In the genomic region with DNA sequence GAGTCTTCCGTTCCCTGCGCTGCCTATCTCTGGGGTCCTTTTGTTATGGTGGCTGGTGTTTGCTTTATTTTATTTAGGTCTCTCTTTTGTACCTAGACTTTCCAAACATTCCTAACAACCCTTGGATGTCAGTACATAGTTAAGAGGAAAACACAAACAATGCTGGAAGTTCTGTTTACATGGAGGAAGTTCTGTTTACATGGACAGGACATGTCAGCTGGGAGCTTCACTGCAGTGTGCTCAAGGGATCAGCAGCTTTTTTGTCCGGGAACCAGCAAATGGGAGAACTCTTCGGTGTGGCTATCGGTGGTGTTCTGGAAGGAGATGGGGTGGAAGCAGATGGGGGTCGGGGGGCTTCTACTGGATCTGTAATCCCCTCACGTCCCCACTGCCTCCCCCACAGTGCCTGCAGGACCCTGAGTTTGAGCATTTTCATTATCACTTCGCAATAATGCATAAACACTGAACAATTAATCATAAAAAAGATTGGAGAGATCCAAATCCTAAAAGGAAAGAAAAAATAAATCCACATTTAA, we compare ENCODE assay signal across 17 cellular contexts. TPM values are rescaled to one million over a fixed set of nuclear protein-coding genes. Genes with fewer than 3 reads are reported as not detected.
A peak's percentile ranks its signal among the peaks of the same experiment; 100 is the strongest.
DNase-seq lines count a peak whose midpoint lies in the region; ATAC-seq and TF ChIP-seq lines count a peak whose summit lies in the region.
"Had no signal": no experiment of that assay in that cellular context is flagged by ENCODE, and none has a peak within 500 bp of the region (broad histone marks: within the 10 kb centered on the region; RNA-seq: fewer than 3 reads in every experiment).

No MANE protein-coding gene starts in this region.

- H3K36me3 Mint-ChIP-seq in activated CD4-positive, alpha-beta memory T cell treated with anti-CD3 and anti-CD28 coated beads, Interleukin-2, amount 10 ng/mL, durations not matched to agents 7 days and 5 days (ENCODE audit: low read depth) = peaks cover 13% of the 10 kb centered on the region
- no peaks in the 10 kb centered on the region for H3K36me3 Mint-ChIP-seq in activated CD4-positive, alpha-beta memory T cell treated with anti-CD3 and anti-CD28 coated beads for 36 hours
- peaks cover 3% of the 10 kb centered on the region for H3K36me3 Mint-ChIP-seq in brain

- H3K36me3 ChIP-seq in mesodermal cell (ENCODE audit: control insufficient read depth, insufficient read depth, low read length) (peaks cover 3% of the 10 kb centered on the region), testis (ENCODE audit: low read depth, missing control alignments) (no peaks in the 10 kb centered on the region), WERI-Rb-1 (no peaks in the 10 kb centered on the region)

- POLR2A ChIA-PET in activated CD4-positive, alpha-beta memory T cell treated with anti-CD3 and anti-CD28 coated beads, Interleukin-2, amount 10 ng/mL, durations not matched to agents 7 days and 5 days (lab: Charles Lee) = no interaction called here
- POLR2A ChIA-PET in activated CD4-positive, alpha-beta memory T cell treated with anti-CD3 and anti-CD28 coated beads for 36 hours (lab: Charles Lee) = no interaction called here

- no peak for TF ChIP-seq CTCF in brain (conservative IDR thresholded peaks at IDR 0.05)
- no peak for TF ChIP-seq CTCF in testis (IDR thresholded peaks at IDR 0.05)
- no peak for TF ChIP-seq CTCF in WERI-Rb-1 (IDR thresholded peaks at IDR 0.05; ENCODE audit: low read depth, low read length)

- DNase-seq in activated CD4-positive, alpha-beta memory T cell treated with anti-CD3 and anti-CD28 coated beads, Interleukin-2, amount 10 ng/mL, durations not matched to agents 7 days and 5 days = peak; percentile 14
- DNase-seq in activated CD4-positive, alpha-beta memory T cell treated with anti-CD3 and anti-CD28 coated beads for 36 hours = no peak
- DNase-seq in testis (peak; percentile 15), ecto neural progenitor cell (ENCODE audit: low spot score) (no peak), WERI-Rb-1 (no peak)
- DNase-seq: 8988T; activated T-cell treated with anti-CD3 and anti-CD28 coated beads, Interleukin-2, amount 50 U/mL, for 24 hours; amniotic stem cell; foreskin keratinocyte; midbrain; NCI-H1417 treated with DMSO at 0.1 percent for 48 hours; NCI-H446; SW 1271 had no signal

- H3K27ac ChIP-seq in mesodermal cell (ENCODE audit: low read depth, low read length, severe bottlenecking) (peak overlapping the region; percentile 62), testis (peak overlapping the region in 1 of 2 donors; percentile 100), WERI-Rb-1 (no peak overlapping the region)
- H3K27ac ChIP-seq: foreskin keratinocyte had no signal

- no peak for ATAC-seq in HG02884 (IDR thresholded peaks at IDR 0.05; ENCODE audit: unreplicated experiment)
- ATAC-seq: foreskin keratinocyte had no signal

- WGBS in mesodermal cell (ENCODE audit: insufficient coverage in 2 of 2), 2 experiments = 40 to 60% methylated on average over 1 of the region's 8 CpGs
- WGBS in testis, 2 donors = 69% methylated on average over 8 of the region's 8 CpGs

- no peak for TF ChIP-seq POLR2A in testis (IDR thresholded peaks at IDR 0.05)

- H3K9me3 ChIP-seq in mesodermal cell (ENCODE audit: control insufficient read depth, low read length) (no peaks in the 10 kb centered on the region), testis (no peaks in the 10 kb centered on the region), WERI-Rb-1 (ENCODE audit: severe bottlenecking) (peaks cover 3% of the 10 kb centered on the region)

- CTCF ChIA-PET in activated CD4-positive, alpha-beta memory T cell treated with anti-CD3 and anti-CD28 coated beads, Interleukin-2, amount 10 ng/mL, durations not matched to agents 7 days and 5 days (lab: Charles Lee) = interaction anchor here (1.5 kb wide), 1 partner anchor 18 kb away, joined by 4 read pairs; no protein-coding TSS in a partner anchor
- CTCF ChIA-PET in activated CD4-positive, alpha-beta memory T cell treated with anti-CD3 and anti-CD28 coated beads for 36 hours (lab: Charles Lee) = interaction anchor here (1.0 kb wide), 1 partner anchor 123 kb away, joined by 3 read pairs; no protein-coding TSS in a partner anchor

- H3K4me3 Mint-ChIP-seq in activated CD4-positive, alpha-beta memory T cell treated with anti-CD3 and anti-CD28 coated beads, Interleukin-2, amount 10 ng/mL, durations not matched to agents 7 days and 5 days = no peak overlapping the region
- no peak overlapping the region for H3K4me3 Mint-ChIP-seq in activated CD4-positive, alpha-beta memory T cell treated with anti-CD3 and anti-CD28 coated beads for 36 hours
- H3K4me3 Mint-ChIP-seq in brain = peak overlapping the region in 3 of 5 experiments; percentile 50 to 62 (median 55)
- H3K4me3 Mint-ChIP-seq: dendritic cell treated with granulocyte-macrophage colony-stimulating factor and Interleukin-4, amounts not matched to agents 40 ng/mL and 50 ng/mL, for 4 days had no signal

- peaks cover 19% of the 10 kb centered on the region for H3K4me1 Mint-ChIP-seq in activated CD4-positive, alpha-beta memory T cell treated with anti-CD3 and anti-CD28 coated beads, Interleukin-2, amount 10 ng/mL, durations not matched to agents 7 days and 5 days
- peaks cover 32% of the 10 kb centered on the region for H3K4me1 Mint-ChIP-seq in activated CD4-positive, alpha-beta memory T cell treated with anti-CD3 and anti-CD28 coated beads for 36 hours (ENCODE audit: low read depth)
- H3K4me1 Mint-ChIP-seq in brain = peaks cover 49% of the 10 kb centered on the region

- H3K4me3 ChIP-seq in mesodermal cell (ENCODE audit: extremely low read depth, insufficient read depth, low read length, poor library complexity, severe bottlenecking) (no peak overlapping the region), testis (no peak overlapping the region), WERI-Rb-1 (ENCODE audit: low read depth, low read length) (no peak overlapping the region)

- H3K27ac Mint-ChIP-seq in activated CD4-positive, alpha-beta memory T cell treated with anti-CD3 and anti-CD28 coated beads, Interleukin-2, amount 10 ng/mL, durations not matched to agents 7 days and 5 days = no peak overlapping the region
- H3K27ac Mint-ChIP-seq in activated CD4-positive, alpha-beta memory T cell treated with anti-CD3 and anti-CD28 coated beads for 36 hours = no peak overlapping the region
- peak overlapping the region in 2 of 5 experiments; percentile 27 to 79 for H3K27ac Mint-ChIP-seq in brain
- H3K27ac Mint-ChIP-seq: activated T-cell treated with anti-CD3 and anti-CD28 coated beads, Interleukin-2, amount 50 U/mL, for 24 hours; dendritic cell treated with granulocyte-macrophage colony-stimulating factor and Interleukin-4, amounts not matched to agents 40 ng/mL and 50 ng/mL, for 4 days had no signal

- H3K9me3 Mint-ChIP-seq in activated CD4-positive, alpha-beta memory T cell treated with anti-CD3 and anti-CD28 coated beads, Interleukin-2, amount 10 ng/mL, durations not matched to agents 7 days and 5 days = peaks cover 9% of the 10 kb centered on the region
- H3K9me3 Mint-ChIP-seq in activated CD4-positive, alpha-beta memory T cell treated with anti-CD3 and anti-CD28 coated beads for 36 hours = no peaks in the 10 kb centered on the region
- H3K9me3 Mint-ChIP-seq in brain = peaks cover 0 to 6% (median 0%) of the 10 kb centered on the region in 5 experiments
- H3K9me3 Mint-ChIP-seq: dendritic cell treated with granulocyte-macrophage colony-stimulating factor and Interleukin-4, amounts not matched to agents 40 ng/mL and 50 ng/mL, for 4 days had no signal

- intact Hi-C loops in activated CD4-positive, alpha-beta memory T cell treated with anti-CD3 and anti-CD28 coated beads for 36 hours (cut with micrococcal nuclease) = no loop called here
- intact Hi-C loops in testis (cut with DNase I; ENCODE audit: low total_unique reads) = no loop called here

- peaks cover 31% of the 10 kb centered on the region for H3K27me3 Mint-ChIP-seq in activated CD4-positive, alpha-beta memory T cell treated with anti-CD3 and anti-CD28 coated beads, Interleukin-2, amount 10 ng/mL, durations not matched to agents 7 days and 5 days
- H3K27me3 Mint-ChIP-seq in activated CD4-positive, alpha-beta memory T cell treated with anti-CD3 and anti-CD28 coated beads for 36 hours = peaks cover 5% of the 10 kb centered on the region
- peaks cover 3% of the 10 kb centered on the region for H3K27me3 Mint-ChIP-seq in brain
- H3K27me3 Mint-ChIP-seq: dendritic cell treated with granulocyte-macrophage colony-stimulating factor and Interleukin-4, amounts not matched to agents 40 ng/mL and 50 ng/mL, for 4 days had no signal

- H3K27me3 ChIP-seq in testis = no peaks in the 10 kb centered on the region
- H3K27me3 ChIP-seq in WERI-Rb-1 (ENCODE audit: insufficient read depth, low read depth, severe bottlenecking) = no peaks in the 10 kb centered on the region
- H3K27me3 ChIP-seq: foreskin keratinocyte had no signal

- H3K4me1 ChIP-seq in mesodermal cell (ENCODE audit: control insufficient read depth, insufficient read depth, low read length, poor library complexity, severe bottlenecking) = peaks cover 10% of the 10 kb centered on the region
- H3K4me1 ChIP-seq in testis = peaks cover 13% of the 10 kb centered on the region
- H3K4me1 ChIP-seq: foreskin keratinocyte had no signal

RNA-seq across cellular contexts. Expression of a gene that starts 2.7 kb away (rescaled TPM):
- 10 to 100 TPM; 19.8 to 20.1 TPM for total RNA-seq in activated CD4-positive, alpha-beta memory T cell treated with anti-CD3 and anti-CD28 coated beads, Interleukin-2, amount 10 ng/mL, durations not matched to agents 7 days and 5 days
- total RNA-seq in activated CD4-positive, alpha-beta memory T cell treated with anti-CD3 and anti-CD28 coated beads for 36 hours = 10 to 100 TPM; 59.0 to 64.7 TPM
- 50.6 TPM for polyA plus RNA-seq in brain (ENCODE audit: insufficient read depth, low read depth, low replicate concordance)
- 75.6 TPM for polyA plus RNA-seq in mesodermal cell (2013, experiment 1 of 2)
- polyA plus RNA-seq in mesodermal cell (2013, experiment 2 of 2) = 76.2 TPM
- 100 to 1,000 TPM; 203 to 281 TPM for total RNA-seq in testis
- polyA plus RNA-seq in testis (ENCODE audit: insufficient read depth, low read depth, low replicate concordance) = 348 TPM

RNA-seq across cellular contexts. Expression of a gene that starts 31.0 kb away (rescaled TPM):
- total RNA-seq in activated CD4-positive, alpha-beta memory T cell treated with anti-CD3 and anti-CD28 coated beads, Interleukin-2, amount 10 ng/mL, durations not matched to agents 7 days and 5 days = 10 to 100 TPM; 37.7 to 38.4 TPM
- total RNA-seq in activated CD4-positive, alpha-beta memory T cell treated with anti-CD3 and anti-CD28 coated beads for 36 hours = 10 to 100 TPM; 36.1 to 38.9 TPM
- polyA plus RNA-seq in brain (ENCODE audit: insufficient read depth, low read depth, low replicate concordance) = 16.8 TPM
- polyA plus RNA-seq in mesodermal cell (2013, experiment 1 of 2) = 37.7 TPM
- 34.7 TPM for polyA plus RNA-seq in mesodermal cell (2013, experiment 2 of 2)
- total RNA-seq in testis = 10 to 100 TPM in 1 of 2 donors, 1 to 10 TPM in 1; 9.5 to 16.8 TPM
- polyA plus RNA-seq in testis (ENCODE audit: insufficient read depth, low read depth, low replicate concordance) = 35.6 TPM

Comparison
In these comparisons a context has a peak if more than half of its experiments do, and no peak if none do; other contexts are left out.
1. DNase-seq: peak in activated CD4-positive, alpha-beta memory T cell treated with anti-CD3 and anti-CD28 coated beads, Interleukin-2, amount 10 ng/mL, durations not matched to agents 7 days and 5 days (single experiment) and testis (single experiment); none in activated CD4-positive, alpha-beta memory T cell treated with anti-CD3 and anti-CD28 coated beads for 36 hours (single experiment), ecto neural progenitor cell (single experiment) and WERI-Rb-1 (single experiment).
2. H3K4me3 Mint-ChIP-seq: peak in brain (3 of 5); none in activated CD4-positive, alpha-beta memory T cell treated with anti-CD3 and anti-CD28 coated beads, Interleukin-2, amount 10 ng/mL, durations not matched to agents 7 days and 5 days (single experiment) and activated CD4-positive, alpha-beta memory T cell treated with anti-CD3 and anti-CD28 coated beads for 36 hours (single experiment).